8 cellular contexts compared by ENCODE assay signal in genomic region chr14:91946313-91947195, GRCh38. TPM values are rescaled to one million over a fixed set of nuclear protein-coding genes. Genes with fewer than 3 reads are reported as not detected.
A peak's percentile ranks its signal among the peaks of the same experiment; 100 is the strongest.
DNase-seq lines count a peak whose midpoint lies in the region; ATAC-seq and TF ChIP-seq lines count a peak whose summit lies in the region.

No MANE protein-coding gene starts in this region.

- H3K9me3 ChIP-seq in CD4-positive, alpha-beta T cell (ENCODE audit: control insufficient read depth, low read length) = no peaks in the 10 kb centered on the region
- no peaks in the 10 kb centered on the region for H3K9me3 ChIP-seq in SJCRH30 (replicated peaks)

- H3K9me3 Mint-ChIP-seq in CD4-positive, alpha-beta T cell = no peaks in the 10 kb centered on the region
- H3K9me3 Mint-ChIP-seq in neural crest cell = no peaks in the 10 kb centered on the region

- no peak for TF ChIP-seq CTCF in CD4-positive, alpha-beta T cell (IDR thresholded peaks at IDR 0.05)
- TF ChIP-seq CTCF in neural crest cell (conservative IDR thresholded peaks at IDR 0.05) = no peak

- intact Hi-C loops in CD4-positive, alpha-beta T cell (cut with DNase I, micrococcal nuclease) = no loop called here

- H3K36me3 Mint-ChIP-seq in CD4-positive, alpha-beta T cell (ENCODE audit: low read depth) = no peaks in the 10 kb centered on the region
- H3K36me3 Mint-ChIP-seq in neural crest cell (ENCODE audit: low read depth) = no peaks in the 10 kb centered on the region

- no peak for ATAC-seq in CD4-positive, alpha-beta T cell (ENCODE audit: poor library complexity)
- ATAC-seq in GM21737 (IDR thresholded peaks at IDR 0.05; ENCODE audit: unreplicated experiment) (no peak), HG02610 (IDR thresholded peaks at IDR 0.05; ENCODE audit: unreplicated experiment) (no peak)

- H3K27ac ChIP-seq in CD4-positive, alpha-beta T cell (ENCODE audit: low read depth, low read length) = no peak overlapping the region
- peak overlapping the region; percentile 30 for H3K27ac ChIP-seq in SJCRH30

- peaks cover 50% of the 10 kb centered on the region for H3K27me3 Mint-ChIP-seq in CD4-positive, alpha-beta T cell
- peaks cover 56% of the 10 kb centered on the region for H3K27me3 Mint-ChIP-seq in neural crest cell (ENCODE audit: low read depth)

- H3K27me3 ChIP-seq in CD4-positive, alpha-beta T cell (ENCODE audit: control insufficient read depth, insufficient read depth, low read length) = peaks cover 23% of the 10 kb centered on the region
- no peaks in the 10 kb centered on the region for H3K27me3 ChIP-seq in SJCRH30

- H3K27ac Mint-ChIP-seq in CD4-positive, alpha-beta T cell = no peak overlapping the region
- no peak overlapping the region for H3K27ac Mint-ChIP-seq in neural crest cell (ENCODE audit: unreplicated experiment)

- peak overlapping the region; percentile 83 for H3K4me3 Mint-ChIP-seq in CD4-positive, alpha-beta T cell
- H3K4me3 Mint-ChIP-seq in neural crest cell = peak overlapping the region; percentile 85

- no peaks in the 10 kb centered on the region for H3K36me3 ChIP-seq in SJCRH30

- CTCF ChIA-PET in CD4-positive, alpha-beta T cell (lab: Charles Lee) = no interaction called here

- peak overlapping the region; percentile 66 for H3K4me3 ChIP-seq in SJCRH30

- peaks cover 17% of the 10 kb centered on the region for H3K4me1 Mint-ChIP-seq in CD4-positive, alpha-beta T cell (ENCODE audit: low read depth)
- H3K4me1 Mint-ChIP-seq in neural crest cell = peaks cover 19% of the 10 kb centered on the region

- DNase-seq in CD4-positive, alpha-beta T cell = no peak
- DNase-seq in SJCRH30 (peak in 1 of 2 experiments; percentile 42), fibroblast of gingiva (ENCODE audit: low read depth) (peak; percentile 34), neural crest cell (ENCODE audit: low read depth, low spot score) (no peak), NCI-H510A (lab: John Stamatoyannopoulos, UW) (no peak), NCI-H1048 (lab: John Stamatoyannopoulos, UW) (no peak)

- peaks cover 3% of the 10 kb centered on the region; the same call in 1 of the 2 replicates for H3K4me1 ChIP-seq in SJCRH30

- POLR2A ChIA-PET in CD4-positive, alpha-beta T cell (lab: Charles Lee) = no interaction called here

RNA-seq across cellular contexts. Expression of gene FBLN5, which starts 0.9 kb away (rescaled TPM):
- total RNA-seq in CD4-positive, alpha-beta T cell = 1 to 10 TPM; 1.2 to 1.5 TPM
- total RNA-seq in SJCRH30 (2014; rRNA removed; shearing (Covaris generic)) = 27.8 and 29.6 TPM in 2 replicates
- total RNA-seq in neural crest cell = 0.61 and 1.0 TPM in 2 replicates

Comparison
In these comparisons a context has a peak if more than half of its experiments do, and no peak if none do; other contexts are left out.
1. RNA of gene FBLN5, which starts 0.9 kb away (total RNA-seq): 27.8 to 29.6 TPM in SJCRH30; 1.2 to 1.5 TPM in CD4-positive, alpha-beta T cell and 0.61 to 1.0 TPM in neural crest cell; every median in the first group is over 10 times any median in the second.